In the genomic region with DNA sequence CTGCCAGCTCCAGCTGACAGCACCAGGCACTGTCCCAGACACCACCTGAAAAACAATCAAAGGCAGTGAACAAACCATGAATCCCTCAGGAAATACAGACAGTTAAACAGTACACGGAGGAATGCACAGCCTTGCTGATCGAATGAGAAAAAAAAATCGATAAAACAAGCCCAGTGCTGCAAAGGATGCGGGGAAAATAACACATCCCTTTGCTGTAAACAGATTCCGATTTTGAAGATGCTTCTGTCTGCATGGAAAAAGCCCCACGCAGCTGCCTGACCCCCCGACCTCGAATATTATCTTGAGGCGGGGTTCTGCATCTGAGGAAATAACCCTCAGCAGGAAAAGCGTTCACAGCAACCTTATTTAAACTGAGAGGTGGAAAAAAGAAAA, we compare ENCODE assay signal across 11 cellular contexts. TPM values are rescaled to one million over a fixed set of nuclear protein-coding genes. Genes with fewer than 3 reads are reported as not detected.
DNase-seq lines count a peak whose midpoint lies in the region; ATAC-seq and TF ChIP-seq lines count a peak whose summit lies in the region.
"Had no signal": no experiment of that assay in that cellular context is flagged by ENCODE, and none has a peak within 500 bp of the region (broad histone marks: within the 10 kb centered on the region; RNA-seq: fewer than 3 reads in every experiment).

No MANE protein-coding gene starts in this region.

- H3K27me3 ChIP-seq in CD8-positive, alpha-beta T cell (ENCODE audit: insufficient read depth, low read length) = no peaks in the 10 kb centered on the region
- no peaks in the 10 kb centered on the region for H3K27me3 ChIP-seq in HCT116 (ENCODE audit: insufficient read depth, low read length)
- H3K27me3 ChIP-seq in neuronal stem cell (ENCODE audit: control insufficient read depth in 3 of 3, insufficient read depth in 3 of 3, low read depth in 1 of 3, low read length in 3 of 3) = peaks cover 0 to 30% (median 0%) of the 10 kb centered on the region in 3 experiments

- no peak for DNase-seq in CD8-positive, alpha-beta T cell
- DNase-seq in HCT116 (ENCODE audit: low read depth, low spot score) (no peak), neuronal stem cell (ENCODE audit: low spot score) (no peak), hepatic stellate cell (ENCODE audit: low spot score) (no peak), AG08396 (ENCODE audit: low spot score) (no peak), HEK293T (ENCODE audit: extremely low spot score) (no peak)

- H3K18ac ChIP-seq in neuronal stem cell (ENCODE audit: low read length) = no peak overlapping the region

- no peak overlapping the region for H3K4me3 ChIP-seq in CD8-positive, alpha-beta T cell (ENCODE audit: low read depth, low read length)
- peak overlapping the region in 1 of 2 experiments; percentile 42; a peak in 2 of 4 replicates for H3K4me3 ChIP-seq in HCT116 (replicated peaks in 1 of 2; ENCODE audit: low read depth in 1 of 2, low read length in 2 of 2)
- H3K4me3 ChIP-seq in neuronal stem cell (ENCODE audit: low read length in 2 of 2) = no peak overlapping the region
- H3K4me3 ChIP-seq: SK-N-MC had no signal

- no peak for TF ChIP-seq RAD21 in HCT116 (IDR thresholded peaks at IDR 0.05; ENCODE audit: low read depth)

- H3K14ac ChIP-seq in neuronal stem cell (ENCODE audit: low read length) = no peak overlapping the region

- peak overlapping the region; percentile 59 for H2BK5ac ChIP-seq in neuronal stem cell (ENCODE audit: low read length)

- H4K8ac ChIP-seq in neuronal stem cell (ENCODE audit: low read depth, low read length) = no peak overlapping the region

- peaks cover 59% of the 10 kb centered on the region for H3K4me1 Mint-ChIP-seq in CD8-positive, alpha-beta T cell (ENCODE audit: low read depth)
- peaks cover 57% of the 10 kb centered on the region for H3K4me1 Mint-ChIP-seq in brain

- no peaks in the 10 kb centered on the region for H3K9me3 Mint-ChIP-seq in CD8-positive, alpha-beta T cell
- peaks cover 3 to 10% (median 6%) of the 10 kb centered on the region in 5 experiments for H3K9me3 Mint-ChIP-seq in brain
- H3K9me3 Mint-ChIP-seq: activated naive CD4-positive, alpha-beta T cell treated with anti-CD3 and anti-CD28 coated beads, Interleukin-2, amount 50 U/mL, for 72 hours; type B pancreatic cell had no signal

- H2BK15ac ChIP-seq in neuronal stem cell (ENCODE audit: low read length) = peak overlapping the region; percentile 18

- no peak overlapping the region for H4K91ac ChIP-seq in neuronal stem cell (ENCODE audit: low read depth, low read length, poor library complexity)

- peak overlapping the region; percentile 40 for H2AK5ac ChIP-seq in neuronal stem cell (ENCODE audit: low read depth, low read length)

- peak overlapping the region; percentile 53 for H3K4me3 Mint-ChIP-seq in CD8-positive, alpha-beta T cell
- no peak overlapping the region for H3K4me3 Mint-ChIP-seq in brain
- H3K4me3 Mint-ChIP-seq: type B pancreatic cell had no signal

- H3K23ac ChIP-seq in neuronal stem cell (ENCODE audit: low read depth, low read length, poor library complexity) = no peak overlapping the region

- WGBS in neuronal stem cell (ENCODE audit: extremely low coverage in 2 of 2, insufficient read length in 2 of 2, insufficient replicate concordance in 1 of 2), 2 donors = no CpG with 5 or more reads among the region's 10 CpGs

- no peaks in the 10 kb centered on the region for H3K9me2 ChIP-seq in HCT116 (ENCODE audit: insufficient read depth)

- no peaks in the 10 kb centered on the region for H3K36me3 Mint-ChIP-seq in CD8-positive, alpha-beta T cell
- H3K36me3 Mint-ChIP-seq in brain = no peaks in the 10 kb centered on the region
- H3K36me3 Mint-ChIP-seq: type B pancreatic cell had no signal

- CTCF ChIA-PET in CD8-positive, alpha-beta T cell (lab: Charles Lee) = interaction anchor here (0.7 to 5.8 kb wide), 12 partner anchors 9 to 61 kb away, joined by 3 to 58 read pairs (median 4); a partner anchor contains a TSS
- CTCF ChIA-PET in HCT116 (lab: Charles Lee) (interaction anchor here (0.9 to 1.0 kb wide), 2 partner anchors 9 to 88 kb away, joined by 3 read pairs; no protein-coding TSS in a partner anchor), HEK293T (lab: Yijun Ruan, JAX) (no interaction called here)

- H3K4me2 ChIP-seq in HCT116 (ENCODE audit: low read length) (peak overlapping the region; percentile 86), neuronal stem cell (ENCODE audit: insufficient read depth, low read length, poor library complexity, severe bottlenecking) (no peak overlapping the region)

- H3K27me3 Mint-ChIP-seq in CD8-positive, alpha-beta T cell (ENCODE audit: low read depth) = no peaks in the 10 kb centered on the region
- peaks cover 6% of the 10 kb centered on the region for H3K27me3 Mint-ChIP-seq in brain
- H3K27me3 Mint-ChIP-seq: type B pancreatic cell had no signal

- peak overlapping the region; percentile 62 for H3K27ac Mint-ChIP-seq in CD8-positive, alpha-beta T cell
- H3K27ac Mint-ChIP-seq in brain = peak overlapping the region in 4 of 5 experiments; percentile 66 to 88 (median 78)
- H3K27ac Mint-ChIP-seq: activated naive CD4-positive, alpha-beta T cell treated with anti-CD3 and anti-CD28 coated beads, Interleukin-2, amount 50 U/mL, for 72 hours; type B pancreatic cell had no signal

- ATAC-seq in CD8-positive, alpha-beta T cell = no peak
- no peak for ATAC-seq in HCT116
- ATAC-seq: activated naive CD4-positive, alpha-beta T cell treated with anti-CD3 and anti-CD28 coated beads, Interleukin-2, amount 50 U/mL, for 72 hours had no signal

- intact Hi-C loops in CD8-positive, alpha-beta T cell (cut with DNase I, micrococcal nuclease) = loop anchor here (1.0 to 5.0 kb wide), 4 partner anchors 46 to 62 kb away; no protein-coding TSS in a partner anchor
- intact Hi-C loops in HCT116 (cut with micrococcal nuclease) = no loop called here

- H2BK120ac ChIP-seq in neuronal stem cell (ENCODE audit: low read depth, low read length) = no peak overlapping the region

- H3K9me3 ChIP-seq in CD8-positive, alpha-beta T cell (ENCODE audit: low read length) = no peaks in the 10 kb centered on the region
- H3K9me3 ChIP-seq in HCT116 (ENCODE audit: control insufficient read depth in 1 of 2, insufficient read depth in 1 of 2, low read depth in 1 of 2, low read length in 2 of 2) (no peaks in the 10 kb centered on the region), neuronal stem cell (replicated peaks in 1 of 2; ENCODE audit: control insufficient read depth in 2 of 2, insufficient read depth in 1 of 2, low read depth in 1 of 2, low read length in 2 of 2) (peaks cover 0 to 2% of the 10 kb centered on the region in 2 donors)

- H3K36me3 ChIP-seq in CD8-positive, alpha-beta T cell (ENCODE audit: insufficient read depth, low read length) = no peaks in the 10 kb centered on the region
- H3K36me3 ChIP-seq in HCT116 (ENCODE audit: control insufficient read depth in 1 of 2, insufficient read depth in 2 of 2, low read length in 2 of 2) = no peaks in the 10 kb centered on the region
- H3K36me3 ChIP-seq in neuronal stem cell (replicated peaks in 1 of 2; ENCODE audit: control insufficient read depth in 2 of 2, insufficient read depth in 2 of 2, low read length in 2 of 2) = no peaks in the 10 kb centered on the region

- no peaks in the 10 kb centered on the region for H3K79me1 ChIP-seq in neuronal stem cell (ENCODE audit: low read depth, low read length)

- no peaks in the 10 kb centered on the region for H3K79me2 ChIP-seq in HCT116 (ENCODE audit: insufficient read depth, low read length)

- peaks cover 55% of the 10 kb centered on the region for H3K4me1 ChIP-seq in CD8-positive, alpha-beta T cell (ENCODE audit: insufficient read depth, low read length)
- H3K4me1 ChIP-seq in HCT116 (ENCODE audit: control insufficient read depth in 1 of 2, insufficient read depth in 2 of 2, low read length in 2 of 2) (peaks cover 55 to 59% of the 10 kb centered on the region in 2 experiments), neuronal stem cell (ENCODE audit: control insufficient read depth in 2 of 2, insufficient read depth in 1 of 2, low read depth in 1 of 2, low read length in 2 of 2) (peaks cover 17% of the 10 kb centered on the region in 2 donors)

- H2AFZ ChIP-seq in HCT116 (ENCODE audit: low read depth, low read length, poor library complexity, severe bottlenecking) (peak overlapping the region; percentile 92), neuronal stem cell (ENCODE audit: low read length) (no peak overlapping the region)

- TF ChIP-seq CTCF in CD8-positive, alpha-beta T cell (IDR thresholded peaks at IDR 0.05) = no peak
- TF ChIP-seq CTCF in HCT116 (IDR thresholded peaks at IDR 0.05 in 2 of 3, conservative IDR thresholded peaks at IDR 0.05 in 1 of 3; ENCODE audit: borderline replicate concordance in 1 of 3, insufficient read depth in 1 of 3, low read depth in 2 of 3, low read length in 2 of 3) (no peak), brain (conservative IDR thresholded peaks at IDR 0.05) (no peak)

- H2BK12ac ChIP-seq in neuronal stem cell (ENCODE audit: low read length) = peak overlapping the region; percentile 16

- H3K27ac ChIP-seq in CD8-positive, alpha-beta T cell (ENCODE audit: low read depth, low read length) = no peak overlapping the region
- H3K27ac ChIP-seq in HCT116 (ENCODE audit: low read depth, low read length) = 0 out of 2 replicates have a peak overlapping the region, but pooled peaks have one; percentile 7
- H3K27ac ChIP-seq in neuronal stem cell (replicated peaks; ENCODE audit: low read length) = no peak overlapping the region
- H3K27ac ChIP-seq: epithelial cell of prostate, SK-N-MC had no signal

- H3K9ac ChIP-seq in HCT116 (ENCODE audit: low read length) (peak overlapping the region; percentile 52; the same call in 1 of the 2 replicates), neuronal stem cell (ENCODE audit: low read depth, low read length, poor library complexity) (no peak overlapping the region)

- POLR2A ChIA-PET in CD8-positive, alpha-beta T cell (lab: Charles Lee) = interaction anchor here (0.8 to 6.2 kb wide), 5 partner anchors 19 to 44 kb away, joined by 3 to 57 read pairs (median 3); a partner anchor contains a TSS
- POLR2A ChIA-PET in HCT116 (lab: Charles Lee) = no interaction called here
- POLR2A ChIA-PET in HEK293T (lab: Yijun Ruan, JAX) = no interaction called here

- BruUV-seq in HCT116 (replicated peaks; lab: Mats Ljungman, UMichigan) = no TSS peak

- no peak for TF ChIP-seq POLR2A in HCT116 (IDR thresholded peaks at IDR 0.05; ENCODE audit: borderline replicate concordance, extremely low read depth, insufficient read depth, insufficient read length)

- RAD21 ChIA-PET in HCT116 (lab: Charles Lee; ENCODE audit: low non-redundant PET in 1 of 2, low total read pairs in 2 of 2, uncharacterized antibody in 2 of 2, unreplicated experiment in 2 of 2) = no interaction called here

- H3K4ac ChIP-seq in neuronal stem cell (ENCODE audit: low read length) = peak overlapping the region; percentile 37

- H4K20me1 ChIP-seq in HCT116 (ENCODE audit: insufficient read depth) = no peaks in the 10 kb centered on the region

TF ChIP-seq in HCT116, 20 proteins besides CTCF, POLR2A, EP300 and RAD21 (continues in another document):
- no peak for TF ChIP-seq CBX3 (IDR thresholded peaks at IDR 0.05; ENCODE audit: low read depth)

TF ChIP-seq in HEK293T, 16 proteins besides CTCF, POLR2A, EP300 and RAD21 (continues in another document):
- TF ChIP-seq ZNF384 (IDR thresholded peaks at IDR 0.05) = no peak
- no peak for TF ChIP-seq SUZ12 (IDR thresholded peaks at IDR 0.05)

RNA-seq across cellular contexts. Expression of a gene that starts 43.9 kb away (rescaled TPM):
- 100 to 1,000 TPM; 739 to 743 TPM for total RNA-seq in CD8-positive, alpha-beta T cell
- 36.2 TPM for total RNA-seq in HCT116 (2021; ENCODE audit: unreplicated experiment)
- polyA plus RNA-seq in HCT116 (2012) = 33.1 and 35.2 TPM in 2 replicates
- 74.8 TPM for polyA plus RNA-seq in brain (ENCODE audit: insufficient read depth, low read depth, low replicate concordance)
- polyA plus RNA-seq in neuronal stem cell (2013, experiment 1 of 2) = 38.4 TPM
- polyA plus RNA-seq in neuronal stem cell (2013, experiment 2 of 2) = 40.3 TPM

Comparison
In these comparisons a context has a peak if more than half of its experiments do, and no peak if none do; other contexts are left out.
1. RNA of a gene that starts 43.9 kb away (total RNA-seq): 739 to 743 TPM in CD8-positive, alpha-beta T cell; 36.2 TPM in HCT116 (single experiment); every median in the first group is over 10 times any median in the second.